ENCODE assay signal across 24 cellular contexts in genomic region chr12:65940744-65941143, GRCh38.
A peak's percentile ranks its signal among the peaks of the same experiment; 100 is the strongest.
DNase-seq lines count a peak whose midpoint lies in the region; ATAC-seq, FAIRE-seq and TF ChIP-seq lines count a peak whose summit lies in the region.
"Had no signal": no experiment of that assay in that cellular context is flagged by ENCODE, and none has a peak within 500 bp of the region (broad histone marks: within the 10 kb centered on the region; RNA-seq: fewer than 3 reads in every experiment).

No MANE protein-coding gene starts in this region.

- H2AFZ ChIP-seq in HepG2 (ENCODE audit: low read length) (no peak overlapping the region), hepatocyte (peak overlapping the region; percentile 3)

- no peak overlapping the region for H3K4me3 ChIP-seq in HepG2 (replicated peaks in 1 of 3; ENCODE audit: insufficient read depth in 1 of 3, low read depth in 2 of 3, low read length in 3 of 3)
- no peak overlapping the region for H3K4me3 ChIP-seq in right lobe of liver
- H3K4me3 ChIP-seq in adipocyte (ENCODE audit: low read length) = peak overlapping the region; percentile 70
- no peak overlapping the region for H3K4me3 ChIP-seq in hepatocyte
- H3K4me3 ChIP-seq in stomach = no peak overlapping the region
- H3K4me3 ChIP-seq: colonic mucosa, esophagus squamous epithelium, HAP-1, lower lobe of right lung, transverse colon had no signal

- no peak overlapping the region for H3K27ac ChIP-seq in HepG2 (ENCODE audit: extremely low read length, insufficient read depth, low read length)
- no peak overlapping the region for H3K27ac ChIP-seq in right lobe of liver
- peak overlapping the region; percentile 56 for H3K27ac ChIP-seq in hepatocyte
- H3K27ac ChIP-seq in stomach = no peak overlapping the region
- H3K27ac ChIP-seq: colonic mucosa, esophagus squamous epithelium, lower lobe of right lung had no signal

- TF ChIP-seq RAD21 in HepG2 (CRISPR knock-in tag; IDR thresholded peaks at IDR 0.05) = no peak

- peaks cover 78% of the 10 kb centered on the region for H3K4me1 ChIP-seq in HepG2 (ENCODE audit: insufficient read depth, low read length)
- H3K4me1 ChIP-seq in right lobe of liver = no peaks in the 10 kb centered on the region
- H3K4me1 ChIP-seq in adipocyte (ENCODE audit: control insufficient read depth, insufficient read depth, low read length) = peaks cover 51% of the 10 kb centered on the region
- H3K4me1 ChIP-seq in hepatocyte (ENCODE audit: insufficient read depth) = peaks cover 25% of the 10 kb centered on the region
- peaks cover 0 to 24% (median 5%) of the 10 kb centered on the region in 4 donors for H3K4me1 ChIP-seq in stomach
- H3K4me1 ChIP-seq: colonic mucosa, lower lobe of right lung had no signal

- WGBS in HepG2 (ENCODE audit: low lambda C conversion rate) = 95% methylated on average over 6 of the region's 6 CpGs
- WGBS in right lobe of liver (ENCODE audit: insufficient coverage, low coverage, low lambda C conversion rate, missing lambda C conversion rate) = 60% methylated on average over 6 of the region's 6 CpGs
- 89% methylated on average over 6 of the region's 6 CpGs for WGBS in hepatocyte (ENCODE audit: low lambda C conversion rate, missing lambda C conversion rate)
- WGBS in stomach, 5 donors = 76 to 87% (median 81%) methylated on average over 6 of the region's 6 CpGs

- FAIRE-seq in HepG2 (lab: Jason Lieb, UNC) = no peak
- FAIRE-seq: GM18507 had no signal

- TF ChIP-seq EP300 in HepG2 (IDR thresholded peaks at IDR 0.05; ENCODE audit: low read depth in 2 of 2, low read length in 2 of 2) = no peak
- no peak for TF ChIP-seq EP300 in HepG2 (CRISPR knock-in tag; IDR thresholded peaks at IDR 0.05; ENCODE audit: borderline replicate concordance)
- no peak for TF ChIP-seq EP300 in stomach (IDR thresholded peaks at IDR 0.05)

- H4K20me1 ChIP-seq in HepG2 (ENCODE audit: insufficient read depth, low read length) (no peaks in the 10 kb centered on the region), hepatocyte (ENCODE audit: insufficient read depth, poor library complexity, severe bottlenecking) (no peaks in the 10 kb centered on the region)

- in situ Hi-C loops in HepG2 (cut with HindIII; ENCODE audit: extremely low pct_ligation_motif_present, low pct_unique_long_range_greater_than_20kb) = no loop called here

- H3K9me3 ChIP-seq in HepG2 (ENCODE audit: low read length) (no peaks in the 10 kb centered on the region), right lobe of liver (no peaks in the 10 kb centered on the region), adipocyte (ENCODE audit: control insufficient read depth, low read length) (no peaks in the 10 kb centered on the region), hepatocyte (ENCODE audit: low read depth) (no peaks in the 10 kb centered on the region), stomach (no peaks in the 10 kb centered on the region)
- H3K9me3 ChIP-seq: colonic mucosa, esophagus squamous epithelium, HAP-1, lower lobe of right lung, transverse colon had no signal

- no peak overlapping the region for H3K9ac ChIP-seq in HepG2 (ENCODE audit: insufficient read depth, low read depth, low read length)
- peak overlapping the region; percentile 83 for H3K9ac ChIP-seq in adipocyte (ENCODE audit: low read length)

- intact Hi-C loops in HepG2 (cut with micrococcal nuclease; ENCODE audit: unreplicated experiment) (no loop called here), right lobe of liver (cut with DNase I) (no loop called here), stomach (cut with DNase I; ENCODE audit: low total_unique reads) (no loop called here)

- H3K79me2 ChIP-seq in HepG2 (ENCODE audit: insufficient read depth, low read length) (no peaks in the 10 kb centered on the region), hepatocyte (no peaks in the 10 kb centered on the region)

- DNase-seq in HepG2 (ENCODE audit: low spot score) = no peak
- no peak for DNase-seq in right lobe of liver
- DNase-seq in adipocyte (ENCODE audit: low read depth) = no peak
- no peak for DNase-seq in hepatocyte (ENCODE audit: low spot score)
- DNase-seq in GM19238 (ENCODE audit: insufficient read length, low spot score) = no peak
- no peak for DNase-seq in stomach
- DNase-seq in GOT3 (lab: John Stamatoyannopoulos, UW) = no peak
- DNase-seq: activated CD4-positive, alpha-beta memory T cell treated with anti-CD3 and anti-CD28 coated beads, Interleukin-2, amount 10 ng/mL, durations not matched to agents 7 days and 5 days; activated gamma-delta T cell treated with Interleukin-2 at 50 U/mL for 16 hours; colonic mucosa; effector memory CD8-positive, alpha-beta T cell; esophagus squamous epithelium; GDM1; lower lobe of right lung; NCI-H1105; NCI-H2081; NCI-H748 treated with DMSO at 0.1 percent for 48 hours; SHP77; stimulated activated CD8-positive, alpha-beta memory T cell treated with anti-CD3 and anti-CD28 coated beads, Interleukin-4, amount 100 ng/mL, for 48 hours; transverse colon had no signal

- TF ChIP-seq POLR2A in HepG2 (IDR thresholded peaks at IDR 0.05; ENCODE audit: insufficient read depth in 1 of 2, low read depth in 2 of 2, low read length in 2 of 2) = no peak
- no peak for TF ChIP-seq POLR2A in right lobe of liver (IDR thresholded peaks at IDR 0.05)
- no peak for TF ChIP-seq POLR2A in stomach (IDR thresholded peaks at IDR 0.05)

- H3K4me2 ChIP-seq in HepG2 (ENCODE audit: low read depth, low read length) (no peak overlapping the region), hepatocyte (no peak overlapping the region)

- no peaks in the 10 kb centered on the region for H3K9me2 ChIP-seq in hepatocyte (replicated peaks; ENCODE audit: insufficient read depth)

- no peaks in the 10 kb centered on the region for H3K27me3 ChIP-seq in HepG2 (ENCODE audit: control insufficient read depth in 1 of 2, insufficient read depth in 2 of 2, low read length in 2 of 2)
- no peaks in the 10 kb centered on the region for H3K27me3 ChIP-seq in right lobe of liver
- no peaks in the 10 kb centered on the region for H3K27me3 ChIP-seq in adipocyte (replicated peaks; ENCODE audit: control insufficient read depth, insufficient read depth, low read length)
- no peaks in the 10 kb centered on the region for H3K27me3 ChIP-seq in hepatocyte
- peaks cover 0 to 11% (median 0%) of the 10 kb centered on the region in 3 donors for H3K27me3 ChIP-seq in stomach
- H3K27me3 ChIP-seq: colonic mucosa, esophagus squamous epithelium, transverse colon had no signal

- CTCF ChIA-PET in HepG2 (lab: Yijun Ruan, JAX; ENCODE audit: low intra/inter-chr PET ratio, low total read pairs) = no interaction called here

- ATAC-seq in HepG2 (no peak), right lobe of liver (no peak), HG03095 (IDR thresholded peaks at IDR 0.05; ENCODE audit: unreplicated experiment) (no peak)
- ATAC-seq: activated CD4-positive, CD25-positive, alpha-beta regulatory T cell treated with anti-CD3 and anti-CD28 coated beads, Interleukin-2, amount 50 U/mL, for 24 hours; effector memory CD8-positive, alpha-beta T cell had no signal

- BruUV-seq in HepG2 (replicated peaks; lab: Mats Ljungman, UMichigan) = no TSS peak

- no peak for TF ChIP-seq CTCF in HepG2 (CRISPR knock-in tag; IDR thresholded peaks at IDR 0.05)
- no peak for TF ChIP-seq CTCF in right lobe of liver (IDR thresholded peaks at IDR 0.05)
- TF ChIP-seq CTCF in hepatocyte (IDR thresholded peaks at IDR 0.05; ENCODE audit: poor library complexity) = no peak
- no peak for TF ChIP-seq CTCF in stomach (IDR thresholded peaks at IDR 0.05)

- POLR2A ChIA-PET in HepG2 (lab: Yijun Ruan, JAX) = interaction anchor here (1.0 kb wide), 1 partner anchor 14 kb away, joined by 4 read pairs; no protein-coding TSS in a partner anchor

- peaks cover 0 to 12% of the 10 kb centered on the region in 2 experiments; a peak in 3 of 5 replicates for H3K36me3 ChIP-seq in HepG2 (replicated peaks in 1 of 2; ENCODE audit: control insufficient read depth in 1 of 2, insufficient read depth in 2 of 2, low read length in 2 of 2)
- H3K36me3 ChIP-seq in right lobe of liver = no peaks in the 10 kb centered on the region
- H3K36me3 ChIP-seq in adipocyte (ENCODE audit: control insufficient read depth, insufficient read depth, low read length, severe bottlenecking) = no peaks in the 10 kb centered on the region
- H3K36me3 ChIP-seq in hepatocyte (replicated peaks; ENCODE audit: insufficient read depth, low read depth) = no peaks in the 10 kb centered on the region
- H3K36me3 ChIP-seq in stomach = no peaks in the 10 kb centered on the region
- H3K36me3 ChIP-seq: colonic mucosa, esophagus squamous epithelium, HAP-1, lower lobe of right lung, transverse colon had no signal

TF ChIP-seq in HepG2, 621 proteins besides CTCF, POLR2A, EP300 and RAD21:
- no peak for TF ChIP-seq MEIS1 (CRISPR knock-in tag; IDR thresholded peaks at IDR 0.05; ENCODE audit: borderline replicate concordance)
- TF ChIP-seq MAFF (IDR thresholded peaks at IDR 0.05; ENCODE audit: low read depth, low read length) = peak; percentile 12; the same call in 1 of the 2 replicates
